8 cellular contexts compared by ENCODE assay signal in the genomic region with DNA sequence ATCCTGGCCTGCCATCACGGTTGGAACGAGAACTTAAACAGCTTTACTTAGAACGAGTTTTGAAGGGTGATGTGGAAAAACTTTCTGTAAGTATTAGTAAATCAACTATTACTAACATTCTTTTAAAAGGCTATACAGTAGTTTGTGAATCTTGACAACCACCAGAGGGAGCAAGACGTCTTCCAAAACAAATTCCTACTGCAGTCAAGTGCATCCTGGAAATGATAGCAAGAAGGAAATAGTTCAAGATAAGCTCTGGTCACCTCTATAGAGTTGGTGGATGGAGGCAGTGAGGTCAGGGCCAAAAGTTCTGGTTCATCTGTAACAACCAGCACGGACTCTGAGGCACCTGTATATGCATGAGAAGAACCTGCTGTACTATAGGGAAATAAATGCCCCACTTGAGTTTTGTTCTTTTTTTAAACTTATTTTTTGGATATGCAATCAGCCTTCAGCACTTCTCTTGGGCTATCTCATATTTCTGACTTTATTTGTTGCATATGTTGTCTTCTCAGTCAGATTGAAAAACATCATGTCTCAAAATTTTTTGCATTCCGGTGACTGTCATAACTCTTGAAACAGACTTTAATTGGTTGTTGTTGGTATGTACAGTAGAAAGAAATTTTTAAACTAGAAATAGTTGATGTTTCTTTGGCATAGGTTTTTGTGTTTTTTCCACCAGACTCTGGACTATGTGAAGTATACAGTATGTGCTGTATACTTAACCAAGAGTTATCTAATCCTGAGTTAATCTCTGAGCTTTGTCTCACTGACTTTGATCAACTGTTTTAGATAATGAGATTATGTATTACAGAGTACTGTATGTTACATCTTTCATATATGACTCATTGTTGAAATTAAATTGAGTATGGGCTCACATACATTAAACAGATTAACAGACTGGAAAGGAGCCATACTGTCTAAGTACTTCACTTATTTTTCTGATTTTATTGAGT. TPM values are rescaled to one million over a fixed set of nuclear protein-coding genes. Genes with fewer than 3 reads are reported as not detected.
DNase-seq lines count a peak whose midpoint lies in the region; ATAC-seq, FAIRE-seq and TF ChIP-seq lines count a peak whose summit lies in the region.

No MANE protein-coding gene starts in this region.

- intact Hi-C loops in left lung (cut with DNase I) (loop anchor here in 1 of 2 donors (5.0 kb wide), 1 partner anchor 287 kb away; no protein-coding TSS in a partner anchor), transverse colon (cut with DNase I; ENCODE audit: low total_unique reads) (loop anchor here (5.0 kb wide), 1 partner anchor 287 kb away; no protein-coding TSS in a partner anchor)

- H3K4me2 ChIP-seq in OCI-LY3 (ENCODE audit: low read length) = no peak overlapping the region

- H3K36me3 ChIP-seq in OCI-LY3 (replicated peaks; ENCODE audit: low read depth, low read length) = peaks cover 52% of the 10 kb centered on the region
- H3K36me3 ChIP-seq in left lung = peaks cover 0 to 97% of the 10 kb centered on the region in 2 donors
- H3K36me3 ChIP-seq in transverse colon = peaks cover 0 to 27% (median 11%) of the 10 kb centered on the region in 4 donors

- H3K27me3 ChIP-seq in OCI-LY3 (ENCODE audit: low read depth, low read length) (no peaks in the 10 kb centered on the region), left lung (no peaks in the 10 kb centered on the region), transverse colon (no peaks in the 10 kb centered on the region)

- no peak overlapping the region for H2AFZ ChIP-seq in OCI-LY3 (ENCODE audit: low read depth, low read length)

- FAIRE-seq in HTR-8/SVneo (lab: Jason Lieb, UNC) = no peak

- in situ Hi-C loops in transverse colon (cut with MboI; ENCODE audit: low pct_ligation_motif_present in 1 of 4, low pct_unique_long_range_greater_than_20kb in 1 of 4, low sequenced_read_pairs in 3 of 4) = loop anchor here in 3 of 4 donors (10.0 to 25.0 kb wide), 3 partner anchors 172 to 289 kb away; a partner anchor contains a TSS

- ATAC-seq in left lung = peak; percentile 94
- no peak for ATAC-seq in HG02884 (IDR thresholded peaks at IDR 0.05; ENCODE audit: unreplicated experiment)

- DNase-seq in DMS53 (lab: John Stamatoyannopoulos, UW) = peak; percentile 87
- DNase-seq in HTR-8/SVneo (ENCODE audit: insufficient read length, low spot score) = peak; percentile 64
- peak; percentile 81 for DNase-seq in dedifferentiated amniotic fluid mesenchymal stem cell (ENCODE audit: extremely low spot score)
- no peak for DNase-seq in left lung
- DNase-seq in transverse colon = no peak
- no peak for DNase-seq in T-helper 9 cell

- peak; percentile 84 for TF ChIP-seq CTCF in OCI-LY3 (IDR thresholded peaks at IDR 0.05; ENCODE audit: low read depth, low read length)
- peak; percentile 49 to 56 for TF ChIP-seq CTCF in left lung (IDR thresholded peaks at IDR 0.05)
- TF ChIP-seq CTCF in transverse colon (IDR thresholded peaks at IDR 0.05) = peak; percentile 59 to 76 (median 71)

- peaks cover 15% of the 10 kb centered on the region; the same call in 1 of the 2 replicates for H3K79me2 ChIP-seq in OCI-LY3 (ENCODE audit: low read length)

- H3K27ac ChIP-seq in OCI-LY3 (ENCODE audit: low read length) (no peak overlapping the region), left lung (no peak overlapping the region), transverse colon (no peak overlapping the region)

- H4K20me1 ChIP-seq in OCI-LY3 (ENCODE audit: insufficient read depth, low read length) = peaks cover 35% of the 10 kb centered on the region

- no peaks in the 10 kb centered on the region for H3K4me1 ChIP-seq in OCI-LY3 (ENCODE audit: low read length)
- H3K4me1 ChIP-seq in left lung = peaks cover 3 to 6% of the 10 kb centered on the region in 2 donors
- H3K4me1 ChIP-seq in transverse colon = peaks cover 0 to 7% (median 0%) of the 10 kb centered on the region in 4 donors

- H3K9me3 ChIP-seq in OCI-LY3 (ENCODE audit: insufficient read depth, low read length) (no peaks in the 10 kb centered on the region), left lung (no peaks in the 10 kb centered on the region), transverse colon (no peaks in the 10 kb centered on the region)

- H3K4me3 ChIP-seq in OCI-LY3 (ENCODE audit: low read length) (no peak overlapping the region), left lung (no peak overlapping the region), transverse colon (no peak overlapping the region)

- TF ChIP-seq POLR2A in transverse colon (IDR thresholded peaks at IDR 0.05) = no peak

- TF ChIP-seq EP300 in transverse colon (IDR thresholded peaks at IDR 0.05; ENCODE audit: low read depth) = no peak

- H3K9ac ChIP-seq in OCI-LY3 (ENCODE audit: low read length) = no peak overlapping the region

- 26 to 45% methylated on average over 6 of the region's 6 CpGs for WGBS in transverse colon (ENCODE audit: low coverage in 1 of 2), 2 donors

RNA-seq across cellular contexts. Expression of a gene that starts 37.7 kb away (rescaled TPM):
- 100 to 1,000 TPM; 231 to 314 TPM for total RNA-seq in left lung
- total RNA-seq in transverse colon = 100 to 1,000 TPM in 1 of 4 donors, 10 to 100 TPM in 3; 56.9 to 123 (median 81.8) TPM

Comparison
In these comparisons a context has a peak if more than half of its experiments do, and no peak if none do; other contexts are left out.
1. DNase-seq: peak in DMS53 (single experiment), HTR-8/SVneo (single experiment) and dedifferentiated amniotic fluid mesenchymal stem cell (single experiment); none in left lung (0 of 2), transverse colon (single experiment) and T-helper 9 cell (single experiment).
2. Peak in every context shown above with its lines, with median percentiles within 50 percentile points of each other: CTCF ChIP-seq.